In the genomic region with DNA sequence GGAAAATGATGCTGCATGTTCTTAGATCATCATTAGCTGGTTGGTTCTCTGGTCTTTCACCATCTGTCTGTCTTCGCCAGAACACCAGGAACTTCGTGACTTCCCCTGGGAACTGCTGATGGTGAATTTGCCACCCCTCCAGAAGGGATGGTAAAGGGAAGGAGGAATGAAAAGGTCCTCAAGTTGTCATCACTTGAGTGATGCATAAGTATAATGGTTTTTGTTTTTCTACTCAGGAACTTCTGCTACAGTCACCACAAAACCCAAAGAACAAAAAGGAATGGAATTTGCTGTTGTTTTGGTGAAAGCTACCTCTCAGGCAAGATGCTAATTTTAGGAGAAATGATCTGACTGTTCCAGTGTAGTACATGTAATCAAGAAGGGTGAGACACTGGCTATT, we compare ENCODE assay signal across 20 cellular contexts.
"Had no signal": no experiment of that assay in that cellular context is flagged by ENCODE, and none has a peak within 500 bp of the region (broad histone marks: within the 10 kb centered on the region; RNA-seq: fewer than 3 reads in every experiment).

No MANE protein-coding gene starts in this region.

- H3K27ac ChIP-seq: colonic mucosa, heart left ventricle, neutrophil, psoas muscle, right lobe of liver, spleen, testis, transverse colon had no signal

- H3K27me3 ChIP-seq: colonic mucosa, heart left ventricle, neutrophil, right lobe of liver, testis, transverse colon had no signal

- ATAC-seq: heart left ventricle; left colon; left ventricle myocardium superior; psoas muscle; right lobe of liver; stimulated activated naive B cell treated with anti-CD40 and anti-IgM and Interleukin-4, amounts not matched to agents 10 μg/mL and 1 μg/mL and 100 μg/mL, for 72 hours; stimulated activated naive CD8-positive, alpha-beta T cell treated with anti-CD3 and anti-CD28 coated beads, Interleukin-15, amount 100 ng/mL, for 72 hours had no signal

- H3K4me1 ChIP-seq: colonic mucosa, psoas muscle, right lobe of liver, spleen, transverse colon had no signal

- H3K36me3 ChIP-seq: colonic mucosa, heart left ventricle, neutrophil, right lobe of liver, spleen, transverse colon had no signal

- DNase-seq: colonic mucosa; dermis blood vessel endothelial cell; heart left ventricle; hippocampal formation; left colon; left ventricle myocardium superior; mesendoderm; naive B cell; psoas muscle; retina; right lobe of liver; spleen; stimulated activated CD4-positive, alpha-beta T cell treated with anti-CD3 and anti-CD28 coated beads, Interleukin-15, amount 100 ng/mL, for 24 hours; stimulated activated CD4-positive, alpha-beta T cell treated with anti-CD3 and anti-CD28 coated beads, Interleukin-1b, Interleukin-23, amount 100 ng/mL, for 48 hours; stimulated activated CD4-positive, alpha-beta T cell treated with anti-CD3 and anti-CD28 coated beads, Interleukin-4, amount 100 ng/mL, for 24 hours; stimulated activated naive B cell treated with anti-CD40 and anti-IgM and Interleukin-4, amounts not matched to agents 10 μg/mL and 1 μg/mL and 100 μg/mL, for 72 hours; stimulated activated naive CD8-positive, alpha-beta T cell treated with anti-CD3 and anti-CD28 coated beads, Interleukin-15, amount 100 ng/mL, for 72 hours; testis; transverse colon had no signal

- H3K9me3 ChIP-seq: colonic mucosa, heart left ventricle, neutrophil, psoas muscle, right lobe of liver, spleen, testis, transverse colon had no signal

- H3K4me3 ChIP-seq: colonic mucosa, heart left ventricle, psoas muscle, right lobe of liver, spleen, testis, transverse colon had no signal
